11 cellular contexts compared by ENCODE assay signal in the genomic region with DNA sequence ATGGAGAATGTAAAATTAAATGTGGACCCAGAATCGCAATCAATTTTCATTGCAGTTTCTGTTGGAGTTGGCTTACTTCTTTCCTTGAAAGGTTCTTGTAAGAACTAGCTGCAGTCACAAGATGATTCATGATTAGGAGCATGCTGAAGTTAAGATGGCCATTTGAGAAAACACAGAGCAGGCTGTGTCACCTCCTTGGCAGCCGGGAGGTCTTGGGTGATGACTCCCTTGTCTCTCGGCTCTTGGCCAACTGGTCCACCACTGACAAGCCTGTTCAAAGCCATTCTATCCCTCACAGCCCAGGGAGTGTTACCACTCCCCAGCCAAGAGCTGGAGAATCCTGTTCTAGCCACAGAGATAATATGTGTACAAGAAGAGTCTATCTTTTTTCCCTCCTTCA. TPM values are rescaled to one million over a fixed set of nuclear protein-coding genes. Genes with fewer than 3 reads are reported as not detected.
DNase-seq lines count a peak whose midpoint lies in the region; ATAC-seq and TF ChIP-seq lines count a peak whose summit lies in the region.
"Had no signal": no experiment of that assay in that cellular context is flagged by ENCODE, and none has a peak within 500 bp of the region (broad histone marks: within the 10 kb centered on the region; RNA-seq: fewer than 3 reads in every experiment).

No MANE protein-coding gene starts in this region.

- DNase-seq in Right ventricle myocardium inferior (ENCODE audit: missing footprints), result no peak
- no peak for DNase-seq in cardiac septum (ENCODE audit: low spot score)
- no peak for DNase-seq in GM10266 (ENCODE audit: extremely low spot score)
- no peak for DNase-seq in activated naive CD4-positive, alpha-beta T cell treated with anti-CD3 and anti-CD28 coated beads, Interleukin-2, amount 10 ng/mL, durations not matched to agents 7 days and 5 days
- DNase-seq in activated naive CD4-positive, alpha-beta T cell treated with anti-CD3 and anti-CD28 coated beads, Interleukin-2, amount 50 U/mL, for 16 hours, result no peak
- DNase-seq: activated CD8-positive, alpha-beta memory T cell treated with anti-CD3 and anti-CD28 coated beads, Interleukin-2, amount 10 ng/mL, durations not matched to agents 7 days and 5 days; effector CD4-positive, alpha-beta T cell; mesendoderm had no signal

- H3K36me3 Mint-ChIP-seq in nephron (ENCODE audit: low read depth), result no peaks in the 10 kb centered on the region
- no peaks in the 10 kb centered on the region for H3K36me3 Mint-ChIP-seq in activated naive CD4-positive, alpha-beta T cell treated with anti-CD3 and anti-CD28 coated beads, Interleukin-2, amount 10 ng/mL, durations not matched to agents 7 days and 5 days
- H3K36me3 Mint-ChIP-seq: activated CD8-positive, alpha-beta memory T cell treated with anti-CD3 and anti-CD28 coated beads, Interleukin-2, amount 10 ng/mL, durations not matched to agents 7 days and 5 days had no signal

- no peak for TF ChIP-seq CTCF in nephron (IDR thresholded peaks at IDR 0.05; ENCODE audit: unreplicated experiment in 3 of 3)
- no peak for TF ChIP-seq CTCF in GM10266 (IDR thresholded peaks at IDR 0.05; ENCODE audit: control insufficient read depth, insufficient read depth, low read depth, missing control alignments)

- intact Hi-C loops in Right ventricle myocardium inferior (cut with DNase I) (no loop called here), cardiac septum (cut with DNase I) (no loop called here)

- no peak overlapping the region for H3K4me3 Mint-ChIP-seq in nephron
- H3K4me3 Mint-ChIP-seq in activated naive CD4-positive, alpha-beta T cell treated with anti-CD3 and anti-CD28 coated beads, Interleukin-2, amount 10 ng/mL, durations not matched to agents 7 days and 5 days, result no peak overlapping the region
- H3K4me3 Mint-ChIP-seq: activated CD8-positive, alpha-beta memory T cell treated with anti-CD3 and anti-CD28 coated beads, Interleukin-2, amount 10 ng/mL, durations not matched to agents 7 days and 5 days had no signal

- peak overlapping the region in 2 of 3 experiments; percentile 74 to 85 for H3K27ac Mint-ChIP-seq in nephron
- H3K27ac Mint-ChIP-seq in activated naive CD4-positive, alpha-beta T cell treated with anti-CD3 and anti-CD28 coated beads, Interleukin-2, amount 10 ng/mL, durations not matched to agents 7 days and 5 days, result no peak overlapping the region
- H3K27ac Mint-ChIP-seq: activated CD8-positive, alpha-beta memory T cell treated with anti-CD3 and anti-CD28 coated beads, Interleukin-2, amount 10 ng/mL, durations not matched to agents 7 days and 5 days had no signal

- peak; percentile 36 for ATAC-seq in Right ventricle myocardium inferior
- ATAC-seq in esophagus mucosa, result peak; percentile 95
- no peak for ATAC-seq in HG03175 (IDR thresholded peaks at IDR 0.05; ENCODE audit: unreplicated experiment)
- ATAC-seq: activated CD8-positive, alpha-beta memory T cell treated with anti-CD3 and anti-CD28 coated beads, Interleukin-2, amount 10 ng/mL, durations not matched to agents 7 days and 5 days had no signal

- CTCF ChIA-PET in activated naive CD4-positive, alpha-beta T cell treated with anti-CD3 and anti-CD28 coated beads, Interleukin-2, amount 10 ng/mL, durations not matched to agents 7 days and 5 days (lab: Charles Lee), result interaction anchor here (1.3 kb wide), 1 partner anchor 10 kb away, joined by 3 read pairs; no protein-coding TSS in a partner anchor

- H3K27me3 Mint-ChIP-seq in nephron (ENCODE audit: low read depth), result no peaks in the 10 kb centered on the region
- peaks cover 11% of the 10 kb centered on the region for H3K27me3 Mint-ChIP-seq in activated naive CD4-positive, alpha-beta T cell treated with anti-CD3 and anti-CD28 coated beads, Interleukin-2, amount 10 ng/mL, durations not matched to agents 7 days and 5 days
- H3K27me3 Mint-ChIP-seq: activated CD8-positive, alpha-beta memory T cell treated with anti-CD3 and anti-CD28 coated beads, Interleukin-2, amount 10 ng/mL, durations not matched to agents 7 days and 5 days had no signal

- peaks cover 17% of the 10 kb centered on the region for H3K4me1 Mint-ChIP-seq in nephron
- no peaks in the 10 kb centered on the region for H3K4me1 Mint-ChIP-seq in activated naive CD4-positive, alpha-beta T cell treated with anti-CD3 and anti-CD28 coated beads, Interleukin-2, amount 10 ng/mL, durations not matched to agents 7 days and 5 days

- no peaks in the 10 kb centered on the region for H3K9me3 Mint-ChIP-seq in nephron
- H3K9me3 Mint-ChIP-seq in activated naive CD4-positive, alpha-beta T cell treated with anti-CD3 and anti-CD28 coated beads, Interleukin-2, amount 10 ng/mL, durations not matched to agents 7 days and 5 days, result no peaks in the 10 kb centered on the region

RNA-seq across cellular contexts. Expression of gene OPTC, which starts 40.6 kb away (rescaled TPM):
- total RNA-seq in Right ventricle myocardium inferior, result not detected
- total RNA-seq in cardiac septum, result not detected
- not detected for total RNA-seq in esophagus mucosa
- total RNA-seq: activated CD8-positive, alpha-beta memory T cell treated with anti-CD3 and anti-CD28 coated beads, Interleukin-2, amount 10 ng/mL, durations not matched to agents 7 days and 5 days had no signal

RNA-seq across cellular contexts. Expression of gene PRELP, which starts 58.9 kb away (rescaled TPM):
- total RNA-seq in Right ventricle myocardium inferior, result 27.1 TPM
- 49.7 TPM for total RNA-seq in cardiac septum
- 1.5 TPM for total RNA-seq in esophagus mucosa
- total RNA-seq: activated CD8-positive, alpha-beta memory T cell treated with anti-CD3 and anti-CD28 coated beads, Interleukin-2, amount 10 ng/mL, durations not matched to agents 7 days and 5 days had no signal

Comparison
In these comparisons a context has a peak if more than half of its experiments do, and no peak if none do; other contexts are left out.
1. RNA of gene PRELP, which starts 58.9 kb away (total RNA-seq): 49.7 TPM in cardiac septum (single experiment) and 27.1 TPM in Right ventricle myocardium inferior (single experiment); 1.5 TPM in esophagus mucosa (single experiment); every median in the first group is over 10 times any median in the second.